8 cellular contexts compared by ENCODE assay signal in the genomic region with DNA sequence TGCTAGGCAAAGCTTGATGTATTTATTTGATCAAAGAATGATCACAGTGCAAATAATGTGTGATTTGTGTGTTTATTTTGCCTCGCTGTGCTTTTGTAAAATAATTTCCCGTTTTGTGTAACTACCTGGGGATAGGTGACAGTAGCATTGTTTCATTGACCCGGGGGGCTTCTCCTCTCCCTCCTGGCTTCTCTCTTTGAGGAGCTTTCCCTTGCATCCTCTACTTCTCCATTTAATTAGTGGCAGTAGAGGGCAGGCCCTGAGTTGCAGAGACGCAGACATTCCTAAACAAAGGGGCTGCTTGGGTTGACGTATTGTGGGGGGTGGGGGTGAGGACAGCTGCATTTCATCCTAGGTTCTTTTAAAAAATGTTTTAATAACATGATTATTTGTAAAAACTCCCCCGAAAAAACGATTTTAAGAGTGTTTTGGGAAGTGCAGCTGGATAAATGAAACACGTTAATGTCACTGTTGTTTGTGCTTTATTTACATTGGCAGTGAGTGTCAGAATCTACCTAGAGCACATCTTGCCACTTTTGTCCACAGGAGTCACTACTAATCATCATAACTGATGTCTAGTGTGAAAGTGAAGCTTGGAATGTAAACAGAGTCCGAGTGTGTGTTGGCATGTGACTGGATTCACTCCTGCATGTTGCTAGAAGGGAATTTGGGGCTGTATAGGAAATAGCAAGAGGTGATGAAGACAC. TPM values are rescaled to one million over a fixed set of nuclear protein-coding genes. Genes with fewer than 3 reads are reported as not detected.
DNase-seq lines count a peak whose midpoint lies in the region; ATAC-seq and TF ChIP-seq lines count a peak whose summit lies in the region.

No MANE protein-coding gene starts in this region.

- H3K27ac ChIP-seq in SU-DHL-6 (ENCODE audit: low read depth, low read length), result no peak overlapping the region
- H3K27ac ChIP-seq in skin epidermis, result peak overlapping the region in 1 of 21 experiments; percentile 63

- H3K9ac ChIP-seq in SU-DHL-6 (ENCODE audit: low read length), result no peak overlapping the region

- H3K27ac Mint-ChIP-seq in glutamatergic neuron (ENCODE audit: unreplicated experiment), result peak overlapping the region; percentile 99

- H3K4me3 ChIP-seq in SU-DHL-6 (ENCODE audit: insufficient read depth, low read length, poor library complexity, severe bottlenecking) (no peak overlapping the region), skin epidermis (peak overlapping the region in 5 of 7 experiments; percentile 69 to 91 (median 86))

- H3K9me3 ChIP-seq in SU-DHL-6 (ENCODE audit: insufficient read depth, low read length), result no peaks in the 10 kb centered on the region

- no peaks in the 10 kb centered on the region for H3K36me3 ChIP-seq in SU-DHL-6 (ENCODE audit: low read length)

- peak overlapping the region; percentile 77 for H3K4me2 ChIP-seq in SU-DHL-6 (ENCODE audit: low read depth, low read length, poor library complexity, severe bottlenecking)

- peak overlapping the region; percentile 98 for H3K4me3 Mint-ChIP-seq in glutamatergic neuron (ENCODE audit: unreplicated experiment)

- peaks cover 17% of the 10 kb centered on the region for H3K9me3 Mint-ChIP-seq in glutamatergic neuron (ENCODE audit: unreplicated experiment)

- no peaks in the 10 kb centered on the region for H3K27me3 ChIP-seq in SU-DHL-6 (ENCODE audit: low read length)

- DNase-seq in NCI-H82 (lab: John Stamatoyannopoulos, UW) (peak; percentile 32), NCI-H82 treated with DMSO at 0.1 percent for 48 hours (lab: John Stamatoyannopoulos, UW; ENCODE audit: unreplicated experiment) (no peak), glutamatergic neuron (no peak), T-helper 9 cell (no peak), UCSD-AML1 (lab: John Stamatoyannopoulos, UW; ENCODE audit: unreplicated experiment) (no peak)

- H3K27me3 Mint-ChIP-seq in glutamatergic neuron (ENCODE audit: unreplicated experiment), result peaks cover 15% of the 10 kb centered on the region

- H3K36me3 Mint-ChIP-seq in glutamatergic neuron (ENCODE audit: unreplicated experiment), result no peaks in the 10 kb centered on the region

- no peak for TF ChIP-seq CTCF in SU-DHL-6 (IDR thresholded peaks at IDR 0.05; ENCODE audit: insufficient read depth, low read length, poor library complexity, severe bottlenecking)
- no peak for TF ChIP-seq CTCF in glutamatergic neuron (IDR thresholded peaks at IDR 0.05; ENCODE audit: partially characterized antibody, unreplicated experiment)

- no peaks in the 10 kb centered on the region for H3F3A ChIP-seq in SU-DHL-6 (ENCODE audit: insufficient read depth)

- H2AFZ ChIP-seq in SU-DHL-6 (ENCODE audit: low read depth, low read length, severe bottlenecking), result no peak overlapping the region

- no peaks in the 10 kb centered on the region for H3K9me2 ChIP-seq in SU-DHL-6 (replicated peaks; ENCODE audit: insufficient read depth, low read length)

- peaks cover 7% of the 10 kb centered on the region; the same call in 1 of the 2 replicates for H4K20me1 ChIP-seq in SU-DHL-6 (ENCODE audit: low read depth, low read length)

- peaks cover 27% of the 10 kb centered on the region for H3K4me1 Mint-ChIP-seq in glutamatergic neuron (ENCODE audit: low read depth, unreplicated experiment)

- ATAC-seq in HG02678 (IDR thresholded peaks at IDR 0.05; ENCODE audit: unreplicated experiment), result no peak

- H3K79me2 ChIP-seq in SU-DHL-6 (ENCODE audit: insufficient read depth, low read length), result no peaks in the 10 kb centered on the region

RNA-seq across cellular contexts. Expression of a gene that starts 2.2 kb away (rescaled TPM):
- total RNA-seq in glutamatergic neuron (ENCODE audit: unreplicated experiment), result 209 TPM
